Comparison of ENCODE assay signal across 15 cellular contexts in genomic region chrX:71117358-71117757, GRCh38. TPM values are rescaled to one million over a fixed set of nuclear protein-coding genes. Genes with fewer than 3 reads are reported as not detected.
DNase-seq lines count a peak whose midpoint lies in the region; ATAC-seq, FAIRE-seq and TF ChIP-seq lines count a peak whose summit lies in the region.
"Had no signal": no experiment of that assay in that cellular context is flagged by ENCODE, and none has a peak within 500 bp of the region (broad histone marks: within the 10 kb centered on the region; RNA-seq: fewer than 3 reads in every experiment).

No MANE protein-coding gene starts in this region.

- H3K9me3 ChIP-seq in HUES48 (ENCODE audit: control insufficient read depth, insufficient read depth, low read length) = peaks cover 46% of the 10 kb centered on the region
- H3K9me3 ChIP-seq in K562 (replicated peaks; ENCODE audit: control insufficient read depth, insufficient read depth, low read depth, low read length) = no peaks in the 10 kb centered on the region
- no peaks in the 10 kb centered on the region for H3K9me3 ChIP-seq in neutrophil
- H3K9me3 ChIP-seq: uterus had no signal

- CTCF ChIA-PET in activated CD4-positive, alpha-beta T cell treated with anti-CD3 and anti-CD28 coated beads, Interleukin-2, amount 10 ng/mL, durations not matched to agents 7 days and 5 days (lab: Charles Lee) = interaction anchor here (0.6 to 2.6 kb wide), 5 partner anchors 10 to 166 kb away, joined by 3 to 15 read pairs (median 5); partner anchors contain the start of genes FOXO4 and NONO
- CTCF ChIA-PET in K562 (lab: Yijun Ruan, JAX; ENCODE audit: low intra/inter-chr PET ratio) = no interaction called here

- H3K9ac ChIP-seq in HUES48 (ENCODE audit: low read depth, low read length) (no peak overlapping the region), K562 (ENCODE audit: insufficient read depth in 1 of 2, low read depth in 2 of 2, low read length in 2 of 2) (peak overlapping the region in 1 of 2 experiments; percentile 86; a peak in 1 of 4 replicates)

- in situ Hi-C loops in K562 (cut with MboI) = no loop called here

- ATAC-seq in K562 (no peak), GM21423 (IDR thresholded peaks at IDR 0.05; ENCODE audit: unreplicated experiment) (no peak)

- peaks cover 2% of the 10 kb centered on the region for H3K9me1 ChIP-seq in K562 (ENCODE audit: control insufficient read depth, insufficient read depth, low read length)

- no TSS peak for BruUV-seq in K562 (replicated peaks; lab: Mats Ljungman, UMichigan)

- H3K27ac ChIP-seq in HUES48 (ENCODE audit: low read depth, low read length) (no peak overlapping the region), K562 (ENCODE audit: extremely low read depth, low read depth, low read length) (peak overlapping the region; percentile 91; the same call in 2 of the 3 replicates), neutrophil (peak overlapping the region; percentile 89)

- 0 out of 2 replicates have a peak, but pooled peaks cover 6% of the 10 kb centered on the region for H3K4me1 ChIP-seq in HUES48 (ENCODE audit: control insufficient read depth, insufficient read depth, low read length)
- peaks cover 8 to 12% of the 10 kb centered on the region in 2 experiments for H3K4me1 ChIP-seq in K562 (replicated peaks in 1 of 2; ENCODE audit: control insufficient read depth in 2 of 2, insufficient read depth in 2 of 2, low read length in 2 of 2)
- H3K4me1 ChIP-seq in neutrophil (ENCODE audit: control insufficient read depth in 1 of 2, insufficient read depth in 1 of 2, low read depth in 1 of 2, low read length in 1 of 2) = peaks cover 23 to 37% of the 10 kb centered on the region in 2 experiments
- H3K4me1 ChIP-seq: uterus had no signal

- 70% methylated on average over 9 of the region's 10 CpGs for WGBS in K562 (ENCODE audit: insufficient coverage, low coverage, missing lambda C conversion rate)

- no peak for TF ChIP-seq POLR2A in K562 (conservative IDR thresholded peaks at IDR 0.05)

- no peaks in the 10 kb centered on the region for H4K20me1 ChIP-seq in K562 (replicated peaks; ENCODE audit: control insufficient read depth, insufficient read depth, low read length)

- H3K4me3 Mint-ChIP-seq in activated CD4-positive, alpha-beta T cell treated with anti-CD3 and anti-CD28 coated beads, Interleukin-2, amount 10 ng/mL, durations not matched to agents 7 days and 5 days = no peak overlapping the region

- no peaks in the 10 kb centered on the region for H3K27me3 Mint-ChIP-seq in activated CD4-positive, alpha-beta T cell treated with anti-CD3 and anti-CD28 coated beads, Interleukin-2, amount 10 ng/mL, durations not matched to agents 7 days and 5 days

- H3K4me1 Mint-ChIP-seq in activated CD4-positive, alpha-beta T cell treated with anti-CD3 and anti-CD28 coated beads, Interleukin-2, amount 10 ng/mL, durations not matched to agents 7 days and 5 days = peaks cover 36% of the 10 kb centered on the region

- H3K36me3 ChIP-seq in HUES48 (ENCODE audit: control insufficient read depth, insufficient read depth, low read length) = peaks cover 19% of the 10 kb centered on the region
- H3K36me3 ChIP-seq in K562 (ENCODE audit: control insufficient read depth, insufficient read depth, low read length) = peaks cover 30% of the 10 kb centered on the region; the same call in 2 of the 3 replicates
- H3K36me3 ChIP-seq in neutrophil = peaks cover 18% of the 10 kb centered on the region
- H3K36me3 ChIP-seq: uterus had no signal

- H3K4me3 ChIP-seq in HUES48 (ENCODE audit: low read depth, low read length) = peak overlapping the region; percentile 66
- no peak overlapping the region for H3K4me3 ChIP-seq in K562
- H3K4me3 ChIP-seq in neutrophil (ENCODE audit: low read depth in 1 of 2, low read length in 1 of 2) = no peak overlapping the region

- H3K4me2 ChIP-seq in K562 (ENCODE audit: insufficient read depth, low read length) = peak overlapping the region; percentile 88

- peak overlapping the region; percentile 90 for H2AFZ ChIP-seq in K562 (ENCODE audit: low read depth, low read length)

- H3K36me3 Mint-ChIP-seq in activated CD4-positive, alpha-beta T cell treated with anti-CD3 and anti-CD28 coated beads, Interleukin-2, amount 10 ng/mL, durations not matched to agents 7 days and 5 days (ENCODE audit: low read depth) = peaks cover 11% of the 10 kb centered on the region

- peaks cover 15% of the 10 kb centered on the region for H3K79me2 ChIP-seq in K562 (ENCODE audit: control insufficient read depth, insufficient read depth, low read length)

- H3K27ac Mint-ChIP-seq in activated CD4-positive, alpha-beta T cell treated with anti-CD3 and anti-CD28 coated beads, Interleukin-2, amount 10 ng/mL, durations not matched to agents 7 days and 5 days = peak overlapping the region; percentile 19

- POLR2A ChIA-PET in activated CD4-positive, alpha-beta T cell treated with anti-CD3 and anti-CD28 coated beads, Interleukin-2, amount 10 ng/mL, durations not matched to agents 7 days and 5 days (lab: Charles Lee) = interaction anchor here (1.0 kb wide), 1 partner anchor 16 kb away, joined by 3 read pairs; no protein-coding TSS in a partner anchor
- POLR2A ChIA-PET in K562 (lab: Yijun Ruan, JAX) = interaction anchor here (1.2 to 3.3 kb wide), 2 partner anchors 12 to 26 kb away, joined by 5 to 29 read pairs; no protein-coding TSS in a partner anchor

- no peak for TF ChIP-seq CTCF in K562 (IDR thresholded peaks at IDR 0.05 in 2 of 3, conservative IDR thresholded peaks at IDR 0.05 in 1 of 3; ENCODE audit: insufficient read depth in 2 of 3, low read depth in 1 of 3, low read length in 3 of 3)
- no peak for TF ChIP-seq CTCF in neutrophil (IDR thresholded peaks at IDR 0.05)

- TF ChIP-seq EP300 in K562 (IDR thresholded peaks at IDR 0.05; ENCODE audit: low read length) = no peak

- peak; percentile 44 for FAIRE-seq in K562 (lab: Jason Lieb, UNC)

- peaks cover 30% of the 10 kb centered on the region for H3K27me3 ChIP-seq in HUES48 (ENCODE audit: control insufficient read depth, insufficient read depth, low read length)
- no peaks in the 10 kb centered on the region for H3K27me3 ChIP-seq in K562 (ENCODE audit: control insufficient read depth in 2 of 2, insufficient read depth in 2 of 2, low read length in 2 of 2)
- no peaks in the 10 kb centered on the region for H3K27me3 ChIP-seq in neutrophil
- H3K27me3 ChIP-seq: uterus had no signal

- intact Hi-C loops in K562 (cut with micrococcal nuclease) = no loop called here

- H3K9me3 Mint-ChIP-seq in activated CD4-positive, alpha-beta T cell treated with anti-CD3 and anti-CD28 coated beads, Interleukin-2, amount 10 ng/mL, durations not matched to agents 7 days and 5 days = no peaks in the 10 kb centered on the region

- no peak for TF ChIP-seq RAD21 in K562 (CRISPR knock-in tag; conservative IDR thresholded peaks at IDR 0.05 in 1 of 2, IDR thresholded peaks at IDR 0.05 in 1 of 2)

- no peak for DNase-seq in activated CD4-positive, alpha-beta T cell treated with anti-CD3 and anti-CD28 coated beads, Interleukin-2, amount 10 ng/mL, durations not matched to agents 7 days and 5 days
- DNase-seq in activated CD4-positive, alpha-beta T cell treated with anti-CD3 and anti-CD28 coated beads for 1 hour = no peak
- DNase-seq in K562 (ENCODE audit: extremely low read depth in 1 of 4, low spot score in 3 of 4) (no peak), NCI-H774 (lab: John Stamatoyannopoulos, UW) (no peak), DMS53 (lab: John Stamatoyannopoulos, UW) (no peak)
- DNase-seq: ACHN; NCI-H1048; NCI-H446 treated with DMSO at 0.1 percent for 48 hours; stimulated activated CD4-positive, alpha-beta T cell treated with anti-CD3 and anti-CD28 coated beads, Interleukin-15, amount 100 ng/mL, for 24 hours; uterus had no signal

RNA-seq across cellular contexts. Expression of gene MED12, which starts 1.0 kb away (rescaled TPM):
- total RNA-seq in activated CD4-positive, alpha-beta T cell treated with anti-CD3 and anti-CD28 coated beads, Interleukin-2, amount 10 ng/mL, durations not matched to agents 7 days and 5 days = 10 to 100 TPM; 56.6 to 64.7 TPM
- 282 and 395 TPM in 2 replicates for total RNA-seq in K562 (2011; cell fraction: chromatin; rRNA removed; ENCODE audit: low replicate concordance)
- total RNA-seq in K562 (2011; cell fraction: nucleolus; rRNA removed) = 116 and 125 TPM in 2 replicates
- 127 and 134 TPM in 2 replicates for total RNA-seq in K562 (2011; cell fraction: nucleoplasm; rRNA removed)
- total RNA-seq in K562 (2014; rRNA removed) = 18.4 and 23.1 TPM in 2 replicates
- 7.7 and 8.6 TPM in 2 replicates for total RNA-seq in K562 (2014; rRNA removed; fragmentation: Illumina TruSeq; extraction: Trizol)
- total RNA-seq in K562 (2015; rRNA removed; fragmentation: Illumina TruSeq; extraction: Trizol) = 7.7 and 10.3 TPM in 2 replicates
- 47.3 and 49.7 TPM in 2 replicates for total RNA-seq in K562 (2021)
- polyA plus RNA-seq in K562 (2011; rRNA removed) = 8.5 and 19.1 TPM in 2 replicates
- polyA plus RNA-seq in K562 (2011; cell fraction: cytosol; rRNA removed) = 11.3 and 12.0 TPM in 2 replicates
- polyA plus RNA-seq in K562 (2011; cell fraction: nucleus; rRNA removed) = 149 and 177 TPM in 2 replicates
- 27.2 and 37.7 TPM in 2 replicates for polyA plus RNA-seq in K562 (2012)
- 26.7 and 31.0 TPM in 2 replicates for polyA plus RNA-seq in K562 (2014; fragmentation: Illumina TruSeq; extraction: Trizol)
- polyA plus RNA-seq in K562 (2014; fragmentation: Nextera tagmentation; extraction: Ambion mirVana) = 1 to 10 TPM; 1.6 to 2.8 TPM
- polyA plus RNA-seq in K562 (2014; rRNA removed) = 15.6 and 17.7 TPM in 2 replicates
- polyA minus RNA-seq in K562 (2011; rRNA and poly(A)+ RNA removed) = 26.7 and 27.1 TPM in 2 replicates
- 51.0 and 53.6 TPM in 2 replicates for polyA minus RNA-seq in K562 (2011; cell fraction: cytosol; rRNA and poly(A)+ RNA removed)
- 58.2 and 76.0 TPM in 2 replicates for polyA minus RNA-seq in K562 (2011; cell fraction: nucleus; rRNA and poly(A)+ RNA removed)

RNA-seq across cellular contexts. Expression of gene IL2RG, which starts 6.0 kb away (rescaled TPM):
- total RNA-seq in activated CD4-positive, alpha-beta T cell treated with anti-CD3 and anti-CD28 coated beads, Interleukin-2, amount 10 ng/mL, durations not matched to agents 7 days and 5 days = 100 to 1,000 TPM; 447 to 523 TPM
- total RNA-seq in K562 (2011; cell fraction: chromatin; rRNA removed; ENCODE audit: low replicate concordance) = 48.6 and 70.4 TPM in 2 replicates
- 91.1 and 92.7 TPM in 2 replicates for total RNA-seq in K562 (2011; cell fraction: nucleolus; rRNA removed)
- total RNA-seq in K562 (2011; cell fraction: nucleoplasm; rRNA removed) = 80.5 and 94.1 TPM in 2 replicates
- total RNA-seq in K562 (2014; rRNA removed) (5.5 and 7.5 TPM in 2 replicates), K562 (2014; rRNA removed; fragmentation: Illumina TruSeq; extraction: Trizol) (9.7 and 11.4 TPM in 2 replicates), K562 (2015; rRNA removed; fragmentation: Illumina TruSeq; extraction: Trizol) (6.1 and 7.5 TPM in 2 replicates), K562 (2021) (18.0 and 19.7 TPM in 2 replicates)
- polyA plus RNA-seq in K562 (2011; rRNA removed) (43.0 and 55.4 TPM in 2 replicates), K562 (2014; fragmentation: Illumina TruSeq; extraction: Trizol) (45.8 and 52.7 TPM in 2 replicates), K562 (2014; fragmentation: Nextera tagmentation; extraction: Ambion mirVana) (10 to 100 TPM; 17.4 to 27.4 TPM), K562 (2014; rRNA removed) (23.9 and 25.8 TPM in 2 replicates)
- polyA plus RNA-seq in K562 (2011; cell fraction: cytosol; rRNA removed) = 91.9 and 138 TPM in 2 replicates
- 29.1 and 32.6 TPM in 2 replicates for polyA plus RNA-seq in K562 (2011; cell fraction: nucleus; rRNA removed)
- 17.7 and 27.6 TPM in 2 replicates for polyA plus RNA-seq in K562 (2012)
- polyA minus RNA-seq in K562 (2011; rRNA and poly(A)+ RNA removed) = 26.0 and 31.9 TPM in 2 replicates
- 13.8 and 14.3 TPM in 2 replicates for polyA minus RNA-seq in K562 (2011; cell fraction: cytosol; rRNA and poly(A)+ RNA removed)
- polyA minus RNA-seq in K562 (2011; cell fraction: nucleus; rRNA and poly(A)+ RNA removed) = 5.9 and 9.1 TPM in 2 replicates
- total RNA-seq: osteocyte had no signal

RNA-seq across cellular contexts. Expression of gene CXorf65, which starts 10.8 kb away (rescaled TPM):
- 10 to 100 TPM; 25.3 to 25.5 TPM for total RNA-seq in activated CD4-positive, alpha-beta T cell treated with anti-CD3 and anti-CD28 coated beads, Interleukin-2, amount 10 ng/mL, durations not matched to agents 7 days and 5 days
- total RNA-seq in K562 (2011; cell fraction: chromatin; rRNA removed; ENCODE audit: low replicate concordance) = 2.9 and 8.8 TPM in 2 replicates
- 2.9 and 4.3 TPM in 2 replicates for total RNA-seq in K562 (2011; cell fraction: nucleolus; rRNA removed)
- total RNA-seq in K562 (2011; cell fraction: nucleoplasm; rRNA removed) = 3.2 and 7.9 TPM in 2 replicates
- total RNA-seq in K562 (2014; rRNA removed) = 2.9 and 3.1 TPM in 2 replicates
- 2.4 and 3.0 TPM in 2 replicates for total RNA-seq in K562 (2014; rRNA removed; fragmentation: Illumina TruSeq; extraction: Trizol)
- total RNA-seq in K562 (2015; rRNA removed; fragmentation: Illumina TruSeq; extraction: Trizol) = 1.8 and 2.6 TPM in 2 replicates
- total RNA-seq in K562 (2021) = 1.8 and 2.0 TPM in 2 replicates
- 0.77 and 1.9 TPM in 2 replicates for polyA plus RNA-seq in K562 (2011; rRNA removed)
- 0.45 and 0.94 TPM in 2 replicates for polyA plus RNA-seq in K562 (2011; cell fraction: cytosol; rRNA removed)
- 2.4 TPM in 2 replicates for polyA plus RNA-seq in K562 (2011; cell fraction: nucleus; rRNA removed)
- polyA plus RNA-seq in K562 (2012) = 1.2 and 3.5 TPM in 2 replicates
- 1.4 TPM in 2 replicates for polyA plus RNA-seq in K562 (2014; fragmentation: Illumina TruSeq; extraction: Trizol)
- polyA plus RNA-seq in K562 (2014; fragmentation: Nextera tagmentation; extraction: Ambion mirVana) = 1 to 10 TPM; 6.8 to 8.4 TPM
- 0.36 and 3.9 TPM in 2 replicates for polyA plus RNA-seq in K562 (2014; rRNA removed)
- polyA minus RNA-seq in K562 (2011; rRNA and poly(A)+ RNA removed) = 0.88 TPM in 1 of 2 replicates, not detected in the other
- polyA minus RNA-seq in K562 (2011; cell fraction: cytosol; rRNA and poly(A)+ RNA removed) = not detected in 2 replicates
- polyA minus RNA-seq in K562 (2011; cell fraction: nucleus; rRNA and poly(A)+ RNA removed) = 2.0 TPM in 1 of 2 replicates, not detected in the other
- total RNA-seq: left lobe of liver, osteocyte had no signal

RNA-seq across cellular contexts. Expression of gene FOXO4, which starts 21.7 kb away (rescaled TPM):
- total RNA-seq in activated CD4-positive, alpha-beta T cell treated with anti-CD3 and anti-CD28 coated beads, Interleukin-2, amount 10 ng/mL, durations not matched to agents 7 days and 5 days = 10 to 100 TPM; 13.5 to 14.3 TPM
- 3.0 and 4.6 TPM in 2 replicates for total RNA-seq in K562 (2011; cell fraction: chromatin; rRNA removed; ENCODE audit: low replicate concordance)
- total RNA-seq in K562 (2011; cell fraction: nucleolus; rRNA removed) = 2.6 and 3.7 TPM in 2 replicates
- 3.4 and 4.9 TPM in 2 replicates for total RNA-seq in K562 (2011; cell fraction: nucleoplasm; rRNA removed)
- total RNA-seq in K562 (2014; rRNA removed) (11.5 and 12.8 TPM in 2 replicates), K562 (2014; rRNA removed; fragmentation: Illumina TruSeq; extraction: Trizol) (7.6 and 8.7 TPM in 2 replicates), K562 (2015; rRNA removed; fragmentation: Illumina TruSeq; extraction: Trizol) (6.4 and 8.5 TPM in 2 replicates), K562 (2021) (23.6 and 26.6 TPM in 2 replicates)
- polyA plus RNA-seq in K562 (2011; rRNA removed) (5.7 and 6.0 TPM in 2 replicates), K562 (2014; fragmentation: Illumina TruSeq; extraction: Trizol) (18.5 and 19.1 TPM in 2 replicates), K562 (2014; fragmentation: Nextera tagmentation; extraction: Ambion mirVana) (under 1 TPM; 0.13 to 0.14 TPM), K562 (2014; rRNA removed) (11.0 and 12.8 TPM in 2 replicates)
- 8.8 and 15.6 TPM in 2 replicates for polyA plus RNA-seq in K562 (2011; cell fraction: cytosol; rRNA removed)
- 4.5 and 8.3 TPM in 2 replicates for polyA plus RNA-seq in K562 (2011; cell fraction: nucleus; rRNA removed)
- 11.1 and 14.8 TPM in 2 replicates for polyA plus RNA-seq in K562 (2012)
- polyA minus RNA-seq in K562 (2011; rRNA and poly(A)+ RNA removed) = 2.8 TPM in 2 replicates
- polyA minus RNA-seq in K562 (2011; cell fraction: cytosol; rRNA and poly(A)+ RNA removed) = 5.7 and 7.5 TPM in 2 replicates
- polyA minus RNA-seq in K562 (2011; cell fraction: nucleus; rRNA and poly(A)+ RNA removed) = 1.1 and 1.9 TPM in 2 replicates

RNA-seq across cellular contexts. Expression of gene NLGN3, which starts 27.3 kb away (rescaled TPM):
- 1 to 10 TPM in 1 of 2 experiments, under 1 TPM in 1; 0.98 to 1.6 TPM for total RNA-seq in activated CD4-positive, alpha-beta T cell treated with anti-CD3 and anti-CD28 coated beads, Interleukin-2, amount 10 ng/mL, durations not matched to agents 7 days and 5 days
- total RNA-seq in K562 (2011; cell fraction: chromatin; rRNA removed; ENCODE audit: low replicate concordance) = 5.1 and 6.6 TPM in 2 replicates
- 2.7 and 2.8 TPM in 2 replicates for total RNA-seq in K562 (2011; cell fraction: nucleolus; rRNA removed)
- total RNA-seq in K562 (2011; cell fraction: nucleoplasm; rRNA removed) = 2.7 and 4.0 TPM in 2 replicates
- total RNA-seq in K562 (2014; rRNA removed) (0.05 and 0.12 TPM in 2 replicates), K562 (2014; rRNA removed; fragmentation: Illumina TruSeq; extraction: Trizol) (0.22 TPM in 2 replicates), K562 (2015; rRNA removed; fragmentation: Illumina TruSeq; extraction: Trizol) (0.23 and 0.25 TPM in 2 replicates), K562 (2021) (0.69 TPM in 2 replicates)
- polyA plus RNA-seq in K562 (2011; rRNA removed) (0.40 and 0.79 TPM in 2 replicates), K562 (2014; fragmentation: Illumina TruSeq; extraction: Trizol) (0.65 and 0.80 TPM in 2 replicates), K562 (2014; fragmentation: Nextera tagmentation; extraction: Ambion mirVana) (under 1 TPM; 0.03 to 0.11 TPM), K562 (2014; rRNA removed) (0.81 and 0.86 TPM in 2 replicates)
- 0.53 and 0.58 TPM in 2 replicates for polyA plus RNA-seq in K562 (2011; cell fraction: cytosol; rRNA removed)
- polyA plus RNA-seq in K562 (2011; cell fraction: nucleus; rRNA removed) = 3.3 and 4.5 TPM in 2 replicates
- 0.35 and 1.5 TPM in 2 replicates for polyA plus RNA-seq in K562 (2012)
- polyA minus RNA-seq in K562 (2011; rRNA and poly(A)+ RNA removed) = 0.42 TPM in 2 replicates
- polyA minus RNA-seq in K562 (2011; cell fraction: cytosol; rRNA and poly(A)+ RNA removed) = 0.55 TPM in 1 of 2 replicates, not detected in the other
- 0.54 and 0.78 TPM in 2 replicates for polyA minus RNA-seq in K562 (2011; cell fraction: nucleus; rRNA and poly(A)+ RNA removed)

Comparison
In these comparisons a context has a peak if more than half of its experiments do, and no peak if none do; other contexts are left out.
1. RNA of gene IL2RG, which starts 6.0 kb away (total RNA-seq): 447 to 523 TPM in activated CD4-positive, alpha-beta T cell treated with anti-CD3 and anti-CD28 coated beads, Interleukin-2, amount 10 ng/mL, durations not matched to agents 7 days and 5 days; 5.5 to 94.1 TPM in K562; every median in the first group is over 4 times any median in the second.